ENCODE assay signal across 14 cellular contexts in the genomic region with DNA sequence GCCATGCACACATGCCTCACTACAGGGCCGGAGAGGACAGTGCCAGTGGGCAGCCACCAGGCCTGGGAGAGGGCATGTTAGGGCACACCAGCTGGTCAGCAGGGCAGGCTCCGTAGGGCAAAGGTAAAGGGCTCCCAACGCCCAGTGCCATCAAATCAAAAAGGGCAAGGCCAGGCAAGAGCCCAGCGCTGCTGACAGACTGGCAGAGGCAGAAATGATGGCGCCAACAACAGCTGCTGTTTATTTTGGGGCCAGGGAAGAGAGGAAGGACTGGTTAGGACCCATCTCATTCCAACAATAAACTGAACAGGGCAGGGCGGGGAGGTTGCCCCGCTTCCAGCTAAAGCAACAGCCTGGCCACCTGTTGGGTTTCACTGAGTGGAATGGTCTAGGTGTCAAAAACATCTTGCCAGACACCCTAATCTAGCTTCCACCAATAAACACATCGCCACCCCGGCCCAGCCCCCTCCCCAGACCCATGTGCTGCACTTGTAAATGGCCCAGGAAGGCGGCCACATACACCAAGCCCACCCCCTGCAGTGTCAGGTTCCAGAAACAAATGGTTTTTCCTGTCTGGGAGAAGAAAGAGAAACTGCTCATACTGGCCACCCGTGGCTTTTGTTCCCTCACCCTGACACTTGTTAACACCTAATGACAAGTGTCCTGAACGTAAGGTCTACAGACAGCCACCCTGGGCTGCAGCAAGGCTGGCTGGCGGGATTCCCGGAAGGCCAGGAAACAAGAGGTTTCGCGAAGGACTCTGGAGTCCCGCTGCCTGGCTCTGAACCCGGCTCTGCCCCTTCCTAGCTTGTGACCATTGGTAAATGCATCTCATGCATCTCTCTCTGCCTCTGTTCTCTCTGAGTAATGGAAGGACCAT. TPM values are rescaled to one million over a fixed set of nuclear protein-coding genes. Genes with fewer than 3 reads are reported as not detected.
DNase-seq lines count a peak whose midpoint lies in the region; ATAC-seq and TF ChIP-seq lines count a peak whose summit lies in the region.
"Had no signal": no experiment of that assay in that cellular context is flagged by ENCODE, and none has a peak within 500 bp of the region (broad histone marks: within the 10 kb centered on the region; RNA-seq: fewer than 3 reads in every experiment).

No MANE protein-coding gene starts in this region.

- H3K27me3 ChIP-seq in right cardiac atrium (ENCODE audit: control insufficient read depth, insufficient read depth), result no peaks in the 10 kb centered on the region
- H3K27me3 ChIP-seq: adrenal gland had no signal

- peaks cover 37% of the 10 kb centered on the region for H3K4me1 ChIP-seq in right cardiac atrium (ENCODE audit: control insufficient read depth, insufficient read depth, low read length)

- H3K4me3 Mint-ChIP-seq in progenitor cell of endocrine pancreas (ENCODE audit: low read depth), result no peak overlapping the region
- H3K4me3 Mint-ChIP-seq in activated naive CD8-positive, alpha-beta T cell treated with anti-CD3 and anti-CD28 coated beads, Interleukin-2, amount 50 U/mL, for 24 hours, result no peak overlapping the region
- H3K4me3 Mint-ChIP-seq: T-cell had no signal

- H3K27ac ChIP-seq in right cardiac atrium (ENCODE audit: low read length), result peak overlapping the region; percentile 71
- H3K27ac ChIP-seq: adrenal gland, C4-2B had no signal

- no peaks in the 10 kb centered on the region for H3K27me3 Mint-ChIP-seq in progenitor cell of endocrine pancreas
- no peaks in the 10 kb centered on the region for H3K27me3 Mint-ChIP-seq in activated naive CD8-positive, alpha-beta T cell treated with anti-CD3 and anti-CD28 coated beads, Interleukin-2, amount 50 U/mL, for 24 hours
- H3K27me3 Mint-ChIP-seq: T-cell had no signal

- peak overlapping the region; percentile 10 for H3K27ac Mint-ChIP-seq in progenitor cell of endocrine pancreas
- no peak overlapping the region for H3K27ac Mint-ChIP-seq in activated naive CD8-positive, alpha-beta T cell treated with anti-CD3 and anti-CD28 coated beads, Interleukin-2, amount 50 U/mL, for 24 hours
- H3K27ac Mint-ChIP-seq: T-cell had no signal

- 55% methylated on average over 18 of the region's 18 CpGs for WGBS in right cardiac atrium

- H3K9me3 ChIP-seq in right cardiac atrium (ENCODE audit: control insufficient read depth, low read length), result no peaks in the 10 kb centered on the region
- H3K9me3 ChIP-seq: adrenal gland had no signal

- peaks cover 3% of the 10 kb centered on the region for H3K9me3 Mint-ChIP-seq in progenitor cell of endocrine pancreas (ENCODE audit: low read depth)
- no peaks in the 10 kb centered on the region for H3K9me3 Mint-ChIP-seq in activated naive CD8-positive, alpha-beta T cell treated with anti-CD3 and anti-CD28 coated beads, Interleukin-2, amount 50 U/mL, for 24 hours
- H3K9me3 Mint-ChIP-seq: T-cell had no signal

- H3K36me3 Mint-ChIP-seq in progenitor cell of endocrine pancreas (ENCODE audit: insufficient read depth), result peaks cover 2% of the 10 kb centered on the region
- no peaks in the 10 kb centered on the region for H3K36me3 Mint-ChIP-seq in activated naive CD8-positive, alpha-beta T cell treated with anti-CD3 and anti-CD28 coated beads, Interleukin-2, amount 50 U/mL, for 24 hours (ENCODE audit: low read depth)
- H3K36me3 Mint-ChIP-seq: T-cell had no signal

- DNase-seq in ELF-1 (ENCODE audit: low read depth, low spot score), result peak; percentile 84
- DNase-seq in NCI-H510A treated with DMSO at 0.1 percent for 48 hours (lab: John Stamatoyannopoulos, UW), result peak; percentile 91
- peak; percentile 52 to 86 (median 77) for DNase-seq in right cardiac atrium
- DNase-seq in progenitor cell of endocrine pancreas (ENCODE audit: low spot score, unreplicated experiment), result no peak
- DNase-seq in DMS79 treated with DMSO at 0.1 percent for 48 hours (lab: John Stamatoyannopoulos, UW), result no peak
- DNase-seq in activated naive CD8-positive, alpha-beta T cell treated with anti-CD3 and anti-CD28 coated beads, Interleukin-2, amount 50 U/mL, for 24 hours, result no peak
- no peak for DNase-seq in activated naive CD4-positive, alpha-beta T cell treated with anti-CD3 and anti-CD28 coated beads, Interleukin-2, amount 50 U/mL, for 16 hours
- DNase-seq: adrenal gland; GOT3; stimulated activated CD4-positive, alpha-beta T cell treated with anti-CD3 and anti-CD28 coated beads, Interleukin-4, amount 100 ng/mL, for 24 hours; T-cell had no signal

- intact Hi-C loops in right cardiac atrium (cut with DNase I), result no loop called here

- peaks cover 60% of the 10 kb centered on the region for H3K4me1 Mint-ChIP-seq in progenitor cell of endocrine pancreas (ENCODE audit: low read depth)
- no peaks in the 10 kb centered on the region for H3K4me1 Mint-ChIP-seq in activated naive CD8-positive, alpha-beta T cell treated with anti-CD3 and anti-CD28 coated beads, Interleukin-2, amount 50 U/mL, for 24 hours

- H3K4me3 ChIP-seq in right cardiac atrium (ENCODE audit: low read length), result no peak overlapping the region
- H3K4me3 ChIP-seq: adrenal gland, K562 had no signal

- TF ChIP-seq CTCF in progenitor cell of endocrine pancreas (IDR thresholded peaks at IDR 0.05; ENCODE audit: unreplicated experiment), result no peak

- ATAC-seq in right cardiac atrium (peak; percentile 29), GM19452 (IDR thresholded peaks at IDR 0.05; ENCODE audit: unreplicated experiment) (no peak)
- ATAC-seq in activated naive CD8-positive, alpha-beta T cell treated with anti-CD3 and anti-CD28 coated beads, Interleukin-2, amount 50 U/mL, for 24 hours, result no peak
- ATAC-seq: K562, T-cell had no signal

RNA-seq across cellular contexts. Expression of a gene that starts 15.3 kb away (rescaled TPM):
- total RNA-seq in right cardiac atrium (10 to 100 TPM; 30.2 to 31.7 (median 31.0) TPM), progenitor cell of endocrine pancreas (25.5 and 28.0 TPM in 2 replicates)
- polyA plus RNA-seq in right cardiac atrium, result 13.5 TPM

Comparison
In these comparisons a context has a peak if more than half of its experiments do, and no peak if none do; other contexts are left out.
1. DNase-seq: peak in ELF-1 (single experiment), NCI-H510A treated with DMSO at 0.1 percent for 48 hours (single experiment) and right cardiac atrium (3 of 3); none in progenitor cell of endocrine pancreas (single experiment), DMS79 treated with DMSO at 0.1 percent for 48 hours (single experiment), activated naive CD8-positive, alpha-beta T cell treated with anti-CD3 and anti-CD28 coated beads, Interleukin-2, amount 50 U/mL, for 24 hours (single experiment) and activated naive CD4-positive, alpha-beta T cell treated with anti-CD3 and anti-CD28 coated beads, Interleukin-2, amount 50 U/mL, for 16 hours (single experiment).
2. ATAC-seq: peak in right cardiac atrium (2 of 2); none in activated naive CD8-positive, alpha-beta T cell treated with anti-CD3 and anti-CD28 coated beads, Interleukin-2, amount 50 U/mL, for 24 hours (single experiment) and GM19452 (single experiment).